ENCODE assay signal across 1 cellular context in the genomic region with DNA sequence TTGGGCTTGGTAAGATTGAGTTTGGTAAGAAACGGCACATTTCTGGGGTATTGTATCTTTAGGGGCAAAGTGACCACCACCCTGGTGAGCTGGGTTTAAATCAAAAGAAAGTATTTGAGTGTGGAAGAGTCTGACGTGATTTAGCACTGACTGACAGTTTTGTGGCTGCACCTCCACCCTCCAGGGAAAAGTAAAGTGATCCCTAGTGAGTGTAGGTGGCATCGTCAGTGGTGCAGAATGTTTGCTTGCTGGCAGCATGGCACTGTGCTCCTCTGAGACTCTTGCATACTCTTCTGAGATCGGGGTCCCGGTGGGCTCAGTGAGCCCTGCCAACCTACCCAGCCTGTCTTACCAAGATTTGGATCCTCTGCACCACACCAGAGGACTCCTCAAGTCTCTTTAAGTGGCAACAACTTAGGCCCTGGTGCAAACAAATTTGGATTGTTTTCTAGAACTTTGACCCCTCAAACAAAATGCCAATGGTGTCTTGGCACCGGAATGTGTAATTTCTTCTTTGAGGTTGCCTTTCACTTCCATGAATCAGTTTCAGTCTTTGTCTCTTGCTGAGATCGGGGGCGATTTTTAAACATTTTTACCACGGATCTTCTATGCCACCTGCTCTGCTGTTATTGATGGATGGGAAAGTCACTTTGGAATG.
A peak's percentile ranks its signal among the peaks of the same experiment; 100 is the strongest.
TF ChIP-seq lines count a peak whose summit lies in the region.

No MANE protein-coding gene starts in this region.

TF ChIP-seq in GM12878, 131 proteins besides CTCF, POLR2A, EP300 and RAD21 (continues in another document):
- TF ChIP-seq, protein P1, sequence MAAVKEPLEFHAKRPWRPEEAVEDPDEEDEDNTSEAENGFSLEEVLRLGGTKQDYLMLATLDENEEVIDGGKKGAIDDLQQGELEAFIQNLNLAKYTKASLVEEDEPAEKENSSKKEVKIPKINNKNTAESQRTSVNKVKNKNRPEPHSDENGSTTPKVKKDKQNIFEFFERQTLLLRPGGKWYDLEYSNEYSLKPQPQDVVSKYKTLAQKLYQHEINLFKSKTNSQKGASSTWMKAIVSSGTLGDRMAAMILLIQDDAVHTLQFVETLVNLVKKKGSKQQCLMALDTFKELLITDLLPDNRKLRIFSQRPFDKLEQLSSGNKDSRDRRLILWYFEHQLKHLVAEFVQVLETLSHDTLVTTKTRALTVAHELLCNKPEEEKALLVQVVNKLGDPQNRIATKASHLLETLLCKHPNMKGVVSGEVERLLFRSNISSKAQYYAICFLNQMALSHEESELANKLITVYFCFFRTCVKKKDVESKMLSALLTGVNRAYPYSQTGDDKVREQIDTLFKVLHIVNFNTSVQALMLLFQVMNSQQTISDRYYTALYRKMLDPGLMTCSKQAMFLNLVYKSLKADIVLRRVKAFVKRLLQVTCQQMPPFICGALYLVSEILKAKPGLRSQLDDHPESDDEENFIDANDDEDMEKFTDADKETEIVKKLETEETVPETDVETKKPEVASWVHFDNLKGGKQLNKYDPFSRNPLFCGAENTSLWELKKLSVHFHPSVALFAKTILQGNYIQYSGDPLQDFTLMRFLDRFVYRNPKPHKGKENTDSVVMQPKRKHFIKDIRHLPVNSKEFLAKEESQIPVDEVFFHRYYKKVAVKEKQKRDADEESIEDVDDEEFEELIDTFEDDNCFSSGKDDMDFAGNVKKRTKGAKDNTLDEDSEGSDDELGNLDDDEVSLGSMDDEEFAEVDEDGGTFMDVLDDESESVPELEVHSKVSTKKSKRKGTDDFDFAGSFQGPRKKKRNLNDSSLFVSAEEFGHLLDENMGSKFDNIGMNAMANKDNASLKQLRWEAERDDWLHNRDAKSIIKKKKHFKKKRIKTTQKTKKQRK (IDR thresholded peaks at IDR 0.05; ENCODE audit: low read depth, low read length), result no peak
- no peak for TF ChIP-seq ZZZ3 (IDR thresholded peaks at IDR 0.05; ENCODE audit: control insufficient read depth, insufficient read length, low read depth)
- no peak for TF ChIP-seq CEBPB (IDR thresholded peaks at IDR 0.05; ENCODE audit: borderline replicate concordance in 1 of 2, low read depth in 2 of 2, low read length in 2 of 2)
- 0 out of 2 replicates have a peak, but pooled peaks have one; percentile 30 for TF ChIP-seq MTA3 (IDR thresholded peaks at IDR 0.05; ENCODE audit: borderline replicate concordance, low read length)
- peak; percentile 68 for TF ChIP-seq NR2F1 (conservative IDR thresholded peaks at IDR 0.05)
- no peak for TF ChIP-seq BMI1 (IDR thresholded peaks at IDR 0.05; ENCODE audit: borderline replicate concordance)
- TF ChIP-seq CREM (IDR thresholded peaks at IDR 0.05; ENCODE audit: low read depth), result no peak
- no peak for TF ChIP-seq TCF3 (IDR thresholded peaks at IDR 0.05; ENCODE audit: borderline replicate concordance, insufficient read depth, low read depth, low read length)
- peak; percentile 77 for TF ChIP-seq MEF2B (IDR thresholded peaks at IDR 0.05; ENCODE audit: partially characterized antibody, poor library complexity, severe bottlenecking)
- TF ChIP-seq POU2F2 (IDR thresholded peaks at IDR 0.05; ENCODE audit: borderline replicate concordance, low read depth, low read length), result no peak
- TF ChIP-seq STAT3 (IDR thresholded peaks at IDR 0.05; ENCODE audit: low read depth, low read length), result no peak
- TF ChIP-seq IKZF2 (IDR thresholded peaks at IDR 0.05), result peak; percentile 44 to 50; a peak in 2 of 4 replicates
- no peak for TF ChIP-seq POLR2AphosphoS2 (IDR thresholded peaks at IDR 0.05; ENCODE audit: low read depth, low read length)
- no peak for TF ChIP-seq IRF4 (IDR thresholded peaks at IDR 0.05; ENCODE audit: low read depth, low read length)
- no peak; the same call in 1 of the 2 replicates for TF ChIP-seq RUNX3 (IDR thresholded peaks at IDR 0.05; ENCODE audit: low read length)
- TF ChIP-seq KLF5 (IDR thresholded peaks at IDR 0.05; ENCODE audit: partially characterized antibody), result no peak
- no peak for TF ChIP-seq SMC3 (IDR thresholded peaks at IDR 0.05; ENCODE audit: borderline replicate concordance, low read length)
- no peak for TF ChIP-seq NFYA (IDR thresholded peaks at IDR 0.05; ENCODE audit: borderline replicate concordance, low read depth, low read length)
- no peak for TF ChIP-seq SIX5 (IDR thresholded peaks at IDR 0.05; ENCODE audit: low read depth, low read length, severe bottlenecking)
- TF ChIP-seq DPF2 (IDR thresholded peaks at IDR 0.05), result peak; percentile 47; the same call in 1 of the 2 replicates
- no peak for TF ChIP-seq ZNF24 (IDR thresholded peaks at IDR 0.05)
- no peak for TF ChIP-seq REST (IDR thresholded peaks at IDR 0.05; ENCODE audit: low read depth, low read length)
- TF ChIP-seq, protein P2, sequence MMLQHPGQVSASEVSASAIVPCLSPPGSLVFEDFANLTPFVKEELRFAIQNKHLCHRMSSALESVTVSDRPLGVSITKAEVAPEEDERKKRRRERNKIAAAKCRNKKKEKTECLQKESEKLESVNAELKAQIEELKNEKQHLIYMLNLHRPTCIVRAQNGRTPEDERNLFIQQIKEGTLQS (IDR thresholded peaks at IDR 0.05; ENCODE audit: borderline replicate concordance, extremely low read depth, low read depth, low read length), result no peak
- no peak for TF ChIP-seq ZNF384 (IDR thresholded peaks at IDR 0.05; ENCODE audit: borderline replicate concordance, low read depth, low read length)
- TF ChIP-seq NR2C2 (IDR thresholded peaks at IDR 0.05; ENCODE audit: borderline replicate concordance, control insufficient read depth, insufficient read length, low read depth), result no peak
- no peak for TF ChIP-seq MEF2A (IDR thresholded peaks at IDR 0.05; ENCODE audit: insufficient read depth, low read depth, low read length)
- TF ChIP-seq HDAC6 (IDR thresholded peaks at IDR 0.05; ENCODE audit: unreplicated experiment), result no peak
- TF ChIP-seq, protein P3, sequence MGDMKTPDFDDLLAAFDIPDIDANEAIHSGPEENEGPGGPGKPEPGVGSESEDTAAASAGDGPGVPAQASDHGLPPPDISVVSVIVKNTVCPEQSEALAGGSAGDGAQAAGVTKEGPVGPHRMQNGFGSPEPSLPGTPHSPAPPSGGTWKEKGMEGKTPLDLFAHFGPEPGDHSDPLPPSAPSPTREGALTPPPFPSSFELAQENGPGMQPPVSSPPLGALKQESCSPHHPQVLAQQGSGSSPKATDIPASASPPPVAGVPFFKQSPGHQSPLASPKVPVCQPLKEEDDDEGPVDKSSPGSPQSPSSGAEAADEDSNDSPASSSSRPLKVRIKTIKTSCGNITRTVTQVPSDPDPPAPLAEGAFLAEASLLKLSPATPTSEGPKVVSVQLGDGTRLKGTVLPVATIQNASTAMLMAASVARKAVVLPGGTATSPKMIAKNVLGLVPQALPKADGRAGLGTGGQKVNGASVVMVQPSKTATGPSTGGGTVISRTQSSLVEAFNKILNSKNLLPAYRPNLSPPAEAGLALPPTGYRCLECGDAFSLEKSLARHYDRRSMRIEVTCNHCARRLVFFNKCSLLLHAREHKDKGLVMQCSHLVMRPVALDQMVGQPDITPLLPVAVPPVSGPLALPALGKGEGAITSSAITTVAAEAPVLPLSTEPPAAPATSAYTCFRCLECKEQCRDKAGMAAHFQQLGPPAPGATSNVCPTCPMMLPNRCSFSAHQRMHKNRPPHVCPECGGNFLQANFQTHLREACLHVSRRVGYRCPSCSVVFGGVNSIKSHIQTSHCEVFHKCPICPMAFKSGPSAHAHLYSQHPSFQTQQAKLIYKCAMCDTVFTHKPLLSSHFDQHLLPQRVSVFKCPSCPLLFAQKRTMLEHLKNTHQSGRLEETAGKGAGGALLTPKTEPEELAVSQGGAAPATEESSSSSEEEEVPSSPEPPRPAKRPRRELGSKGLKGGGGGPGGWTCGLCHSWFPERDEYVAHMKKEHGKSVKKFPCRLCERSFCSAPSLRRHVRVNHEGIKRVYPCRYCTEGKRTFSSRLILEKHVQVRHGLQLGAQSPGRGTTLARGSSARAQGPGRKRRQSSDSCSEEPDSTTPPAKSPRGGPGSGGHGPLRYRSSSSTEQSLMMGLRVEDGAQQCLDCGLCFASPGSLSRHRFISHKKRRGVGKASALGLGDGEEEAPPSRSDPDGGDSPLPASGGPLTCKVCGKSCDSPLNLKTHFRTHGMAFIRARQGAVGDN (IDR thresholded peaks at IDR 0.05), result peak; percentile 60; the same call in 1 of the 2 replicates
- TF ChIP-seq USF1 (IDR thresholded peaks at IDR 0.05; ENCODE audit: borderline replicate concordance, extremely low read length, insufficient read depth, low read depth, low read length), result no peak
- TF ChIP-seq, protein P4, sequence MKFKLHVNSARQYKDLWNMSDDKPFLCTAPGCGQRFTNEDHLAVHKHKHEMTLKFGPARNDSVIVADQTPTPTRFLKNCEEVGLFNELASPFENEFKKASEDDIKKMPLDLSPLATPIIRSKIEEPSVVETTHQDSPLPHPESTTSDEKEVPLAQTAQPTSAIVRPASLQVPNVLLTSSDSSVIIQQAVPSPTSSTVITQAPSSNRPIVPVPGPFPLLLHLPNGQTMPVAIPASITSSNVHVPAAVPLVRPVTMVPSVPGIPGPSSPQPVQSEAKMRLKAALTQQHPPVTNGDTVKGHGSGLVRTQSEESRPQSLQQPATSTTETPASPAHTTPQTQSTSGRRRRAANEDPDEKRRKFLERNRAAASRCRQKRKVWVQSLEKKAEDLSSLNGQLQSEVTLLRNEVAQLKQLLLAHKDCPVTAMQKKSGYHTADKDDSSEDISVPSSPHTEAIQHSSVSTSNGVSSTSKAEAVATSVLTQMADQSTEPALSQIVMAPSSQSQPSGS (IDR thresholded peaks at IDR 0.05; ENCODE audit: low read length), result no peak
- no peak for TF ChIP-seq SREBF1 (IDR thresholded peaks at IDR 0.05; ENCODE audit: low read length)
- TF ChIP-seq CHD4 (IDR thresholded peaks at IDR 0.05), result no peak
- peak; percentile 35; the same call in 1 of the 2 replicates for TF ChIP-seq SPI1 (IDR thresholded peaks at IDR 0.05; ENCODE audit: borderline replicate concordance, insufficient read depth, low read depth, low read length)
- TF ChIP-seq NR2C1 (IDR thresholded peaks at IDR 0.05), result 0 out of 2 replicates have a peak, but pooled peaks have one; percentile 18
- TF ChIP-seq, protein P5, sequence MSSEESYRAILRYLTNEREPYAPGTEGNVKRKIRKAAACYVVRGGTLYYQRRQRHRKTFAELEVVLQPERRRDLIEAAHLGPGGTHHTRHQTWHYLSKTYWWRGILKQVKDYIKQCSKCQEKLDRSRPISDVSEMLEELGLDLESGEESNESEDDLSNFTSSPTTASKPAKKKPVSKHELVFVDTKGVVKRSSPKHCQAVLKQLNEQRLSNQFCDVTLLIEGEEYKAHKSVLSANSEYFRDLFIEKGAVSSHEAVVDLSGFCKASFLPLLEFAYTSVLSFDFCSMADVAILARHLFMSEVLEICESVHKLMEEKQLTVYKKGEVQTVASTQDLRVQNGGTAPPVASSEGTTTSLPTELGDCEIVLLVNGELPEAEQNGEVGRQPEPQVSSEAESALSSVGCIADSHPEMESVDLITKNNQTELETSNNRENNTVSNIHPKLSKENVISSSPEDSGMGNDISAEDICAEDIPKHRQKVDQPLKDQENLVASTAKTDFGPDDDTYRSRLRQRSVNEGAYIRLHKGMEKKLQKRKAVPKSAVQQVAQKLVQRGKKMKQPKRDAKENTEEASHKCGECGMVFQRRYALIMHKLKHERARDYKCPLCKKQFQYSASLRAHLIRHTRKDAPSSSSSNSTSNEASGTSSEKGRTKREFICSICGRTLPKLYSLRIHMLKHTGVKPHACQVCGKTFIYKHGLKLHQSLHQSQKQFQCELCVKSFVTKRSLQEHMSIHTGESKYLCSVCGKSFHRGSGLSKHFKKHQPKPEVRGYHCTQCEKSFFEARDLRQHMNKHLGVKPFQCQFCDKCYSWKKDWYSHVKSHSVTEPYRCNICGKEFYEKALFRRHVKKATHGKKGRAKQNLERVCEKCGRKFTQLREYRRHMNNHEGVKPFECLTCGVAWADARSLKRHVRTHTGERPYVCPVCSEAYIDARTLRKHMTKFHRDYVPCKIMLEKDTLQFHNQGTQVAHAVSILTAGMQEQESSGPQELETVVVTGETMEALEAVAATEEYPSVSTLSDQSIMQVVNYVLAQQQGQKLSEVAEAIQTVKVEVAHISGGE (CRISPR knock-in tag; IDR thresholded peaks at IDR 0.05), result no peak
- TF ChIP-seq ZBED1 (IDR thresholded peaks at IDR 0.05; ENCODE audit: borderline replicate concordance), result no peak
- no peak for TF ChIP-seq SUPT20H (IDR thresholded peaks at IDR 0.05; ENCODE audit: borderline replicate concordance, control insufficient read depth, low read depth, low read length)
- no peak for TF ChIP-seq CBX5 (IDR thresholded peaks at IDR 0.05; ENCODE audit: low read depth)
- no peak; the same call in 1 of the 2 replicates for TF ChIP-seq EED (IDR thresholded peaks at IDR 0.05; ENCODE audit: low read depth)
- TF ChIP-seq PKNOX1 (IDR thresholded peaks at IDR 0.05), result peak; percentile 58
- 0 out of 2 replicates have a peak, but pooled peaks have one; percentile 47 for TF ChIP-seq GATAD2B (conservative IDR thresholded peaks at IDR 0.05; ENCODE audit: low read depth)
